In genomic region chr2:238294046-238294392, GRCh38 we compare ENCODE assay signal across 2 cellular contexts.
TF ChIP-seq lines count a peak whose summit lies in the region.

No MANE protein-coding gene starts in this region.

TF ChIP-seq in A549, 52 proteins besides CTCF, POLR2A, EP300 and RAD21:
- TF ChIP-seq PBX3 (IDR thresholded peaks at IDR 0.05) (no peak), E2F6 (IDR thresholded peaks at IDR 0.05; ENCODE audit: borderline replicate concordance, low read depth) (no peak), NFE2L2 (conservative IDR thresholded peaks at IDR 0.05; ENCODE audit: low read length) (no peak), TP53 (CRISPR knock-in tag; IDR thresholded peaks at IDR 0.05) (no peak)

TF ChIP-seq in HepG2, 621 proteins besides CTCF, POLR2A, EP300 and RAD21:
- TF ChIP-seq ESRRA (CRISPR knock-in tag; IDR thresholded peaks at IDR 0.05; ENCODE audit: low read depth) (0 out of 2 replicates have a peak, but pooled peaks have one; percentile 16), TAF1 (CRISPR knock-in tag; IDR thresholded peaks at IDR 0.05) (no peak), ZSCAN22 (CRISPR knock-in tag; IDR thresholded peaks at IDR 0.05) (no peak), TRIM24 (CRISPR knock-in tag; IDR thresholded peaks at IDR 0.05) (0 out of 2 replicates have a peak, but pooled peaks have one; percentile 12), NFIB (CRISPR knock-in tag; IDR thresholded peaks at IDR 0.05; ENCODE audit: borderline replicate concordance) (0 out of 2 replicates have a peak, but pooled peaks have one; percentile 25), ZNF639 (CRISPR knock-in tag; conservative IDR thresholded peaks at IDR 0.05) (no peak), ZBTB39 (CRISPR knock-in tag; IDR thresholded peaks at IDR 0.05) (0 out of 2 replicates have a peak, but pooled peaks have one; percentile 50), ZBTB14 (CRISPR knock-in tag; IDR thresholded peaks at IDR 0.05) (no peak), FOXP4 (CRISPR knock-in tag; IDR thresholded peaks at IDR 0.05) (no peak), ZNF740 (CRISPR knock-in tag; IDR thresholded peaks at IDR 0.05) (peak; percentile 15; the same call in 1 of the 2 replicates), ZNF276 (CRISPR knock-in tag; IDR thresholded peaks at IDR 0.05; ENCODE audit: low read depth) (0 out of 2 replicates have a peak, but pooled peaks have one; percentile 8), ZNF280B (CRISPR knock-in tag; IDR thresholded peaks at IDR 0.05; ENCODE audit: borderline replicate concordance) (0 out of 2 replicates have a peak, but pooled peaks have one; percentile 7), ZNF792 (CRISPR knock-in tag; IDR thresholded peaks at IDR 0.05) (no peak), ZNF616 (CRISPR knock-in tag; IDR thresholded peaks at IDR 0.05; ENCODE audit: low read depth) (0 out of 2 replicates have a peak, but pooled peaks have one; percentile 22), PHF20 (CRISPR knock-in tag; IDR thresholded peaks at IDR 0.05) (0 out of 2 replicates have a peak, but pooled peaks have one; percentile 20), ZC3H13 (CRISPR knock-in tag; IDR thresholded peaks at IDR 0.05) (no peak), ZNF180 (CRISPR knock-in tag; IDR thresholded peaks at IDR 0.05; ENCODE audit: borderline replicate concordance, low read depth) (no peak)
